In genomic region chr18:63951302-63951705, GRCh38 we compare ENCODE assay signal across 8 cellular contexts. TPM values are rescaled to one million over a fixed set of nuclear protein-coding genes. Genes with fewer than 3 reads are reported as not detected.
A peak's percentile ranks its signal among the peaks of the same experiment; 100 is the strongest.
DNase-seq lines count a peak whose midpoint lies in the region; ATAC-seq and TF ChIP-seq lines count a peak whose summit lies in the region.

No MANE protein-coding gene starts in this region.

- H3K36me3 ChIP-seq in Caco-2 (ENCODE audit: control insufficient read depth, insufficient read depth, low read length) = no peaks in the 10 kb centered on the region

- no TSS peak for BruUV-seq in Caco-2 (replicated peaks; lab: Mats Ljungman, UMichigan)

- no peaks in the 10 kb centered on the region for H3K36me3 Mint-ChIP-seq in Caco-2 (ENCODE audit: insufficient read depth, unreplicated experiment)

- peaks cover 3% of the 10 kb centered on the region for H3K27me3 Mint-ChIP-seq in Caco-2 (ENCODE audit: insufficient read depth, unreplicated experiment)

- no peaks in the 10 kb centered on the region for H3K4me1 ChIP-seq in Caco-2

- TF ChIP-seq CTCF in fibroblast of mammary gland (conservative IDR thresholded peaks at IDR 0.05; ENCODE audit: control insufficient read depth, insufficient read depth, low read depth, low read length) (peak; percentile 37), Caco-2 (IDR thresholded peaks at IDR 0.05; ENCODE audit: insufficient read depth in 1 of 2, low read depth in 1 of 2, low read length in 1 of 2, severe bottlenecking in 1 of 2, unreplicated experiment in 1 of 2) (no peak)

- intact Hi-C loops in Caco-2 (cut with micrococcal nuclease; ENCODE audit: unreplicated experiment) = no loop called here

- no peaks in the 10 kb centered on the region for H3K4me1 Mint-ChIP-seq in Caco-2 (ENCODE audit: low read depth, unreplicated experiment)

- POLR2A ChIA-PET in Caco-2 (lab: Charles Lee) = no interaction called here

- DNase-seq in fibroblast of mammary gland (ENCODE audit: low read depth) (peak; percentile 52), NCI-H510A treated with DMSO at 0.1 percent for 48 hours (lab: John Stamatoyannopoulos, UW) (no peak), Caco-2 (no peak), NCI-H2081 treated with DMSO at 0.1 percent for 48 hours (lab: John Stamatoyannopoulos, UW) (no peak)
- DNase-seq in activated CD4-positive, alpha-beta T cell treated with anti-CD3 and anti-CD28 coated beads for 1 hour = no peak

- H3K9me3 ChIP-seq in Caco-2 = no peaks in the 10 kb centered on the region

- H3K27me3 ChIP-seq in Caco-2 (replicated peaks; ENCODE audit: control insufficient read depth, insufficient read depth, low read length) = no peaks in the 10 kb centered on the region

- H3K4me3 Mint-ChIP-seq in Caco-2 (ENCODE audit: unreplicated experiment) = no peak overlapping the region

- no peak overlapping the region for H3K27ac Mint-ChIP-seq in Caco-2 (ENCODE audit: unreplicated experiment)

- ATAC-seq in GM18498 (IDR thresholded peaks at IDR 0.05; ENCODE audit: unreplicated experiment) (peak; percentile 47), GM21447 (IDR thresholded peaks at IDR 0.05; ENCODE audit: unreplicated experiment) (peak; percentile 40), HG03565 (IDR thresholded peaks at IDR 0.05; ENCODE audit: unreplicated experiment) (peak; percentile 42)

- no peaks in the 10 kb centered on the region for H3K9me3 Mint-ChIP-seq in Caco-2 (ENCODE audit: unreplicated experiment)

- CTCF ChIA-PET in Caco-2 (lab: Charles Lee) = no interaction called here

- H3K4me3 ChIP-seq in fibroblast of mammary gland (ENCODE audit: control insufficient read depth, low read depth, low read length) (no peak overlapping the region), Caco-2 (ENCODE audit: low read depth, low read length) (no peak overlapping the region)

RNA-seq across cellular contexts. Expression of gene HMSD, which starts 2.2 kb away (rescaled TPM):
- total RNA-seq in Caco-2 (2022) = not detected in 2 replicates

RNA-seq across cellular contexts. Expression of gene SERPINB8, which starts 18.6 kb away (rescaled TPM):
- 0.97 and 0.98 TPM in 2 replicates for total RNA-seq in Caco-2 (2022)

RNA-seq across cellular contexts. Expression of gene SERPINB10, which starts 43.5 kb away (rescaled TPM):
- total RNA-seq in Caco-2 (2022) = not detected in 2 replicates
